In the genomic region with DNA sequence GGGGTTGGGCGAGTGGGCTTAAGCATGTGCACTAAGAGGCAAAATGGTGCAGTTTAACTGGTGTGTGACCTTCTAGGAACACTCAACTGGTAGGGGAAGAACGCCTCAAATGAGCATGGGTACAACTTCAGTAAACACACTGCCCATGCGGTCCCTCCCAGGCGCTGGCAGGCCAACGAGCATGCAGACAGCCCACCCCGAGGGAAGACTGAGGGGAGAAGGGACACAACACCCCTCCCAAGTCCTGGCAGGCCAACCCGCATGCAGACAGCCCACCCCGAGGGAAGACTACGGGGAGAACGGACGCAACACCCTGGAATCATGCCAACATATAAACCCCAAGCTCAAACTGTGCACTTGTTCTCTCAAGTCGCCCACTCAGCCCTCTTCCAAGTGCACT, we compare ENCODE assay signal across 1 cellular context.
TF ChIP-seq lines count a peak whose summit lies in the region.

No MANE protein-coding gene starts in this region.

TF ChIP-seq in IMR-90, 13 proteins besides CTCF, POLR2A, EP300 and RAD21:
- TF ChIP-seq, protein P1, sequence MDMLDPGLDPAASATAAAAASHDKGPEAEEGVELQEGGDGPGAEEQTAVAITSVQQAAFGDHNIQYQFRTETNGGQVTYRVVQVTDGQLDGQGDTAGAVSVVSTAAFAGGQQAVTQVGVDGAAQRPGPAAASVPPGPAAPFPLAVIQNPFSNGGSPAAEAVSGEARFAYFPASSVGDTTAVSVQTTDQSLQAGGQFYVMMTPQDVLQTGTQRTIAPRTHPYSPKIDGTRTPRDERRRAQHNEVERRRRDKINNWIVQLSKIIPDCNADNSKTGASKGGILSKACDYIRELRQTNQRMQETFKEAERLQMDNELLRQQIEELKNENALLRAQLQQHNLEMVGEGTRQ (IDR thresholded peaks at IDR 0.05; ENCODE audit: low read depth, low read length), result no peak
- TF ChIP-seq CHD1 (IDR thresholded peaks at IDR 0.05; ENCODE audit: low read depth, low read length), result no peak
- TF ChIP-seq NFE2L2 (IDR thresholded peaks at IDR 0.05; ENCODE audit: low read depth, low read length), result no peak
- TF ChIP-seq RCOR1 (IDR thresholded peaks at IDR 0.05; ENCODE audit: insufficient replicate concordance, low read length), result no peak
- no peak for TF ChIP-seq MXI1 (IDR thresholded peaks at IDR 0.05; ENCODE audit: borderline replicate concordance, low read depth, low read length)
- no peak for TF ChIP-seq MAZ (IDR thresholded peaks at IDR 0.05; ENCODE audit: borderline replicate concordance, low read depth, low read length)
- TF ChIP-seq FOS (IDR thresholded peaks at IDR 0.05; ENCODE audit: low read depth, low read length), result no peak
- TF ChIP-seq MAFK (IDR thresholded peaks at IDR 0.05; ENCODE audit: low read depth, low read length), result no peak
TF ChIP-seq in IMR-90: peak in this region for 0.
